ENCODE assay signal across 1 cellular context in genomic region chr19:39390759-39391592, GRCh38.
TF ChIP-seq lines count a peak whose summit lies in the region.

A gene with protein sequence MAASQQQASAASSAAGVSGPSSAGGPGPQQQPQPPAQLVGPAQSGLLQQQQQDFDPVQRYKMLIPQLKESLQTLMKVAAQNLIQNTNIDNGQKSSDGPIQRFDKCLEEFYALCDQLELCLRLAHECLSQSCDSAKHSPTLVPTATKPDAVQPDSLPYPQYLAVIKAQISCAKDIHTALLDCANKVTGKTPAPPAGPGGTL (plus strand): TSS chr19:39391378. CDS start chr19:39391423, 45 bp downstream.
TSS of gene PAF1 (minus strand) at chr19:39391106. CDS start at chr19:39390864, 242 bp downstream.

TF ChIP-seq in HEK293, 187 proteins besides CTCF, POLR2A, EP300 and RAD21 (continued from another document and continues in another):
- peak; percentile 96 for TF ChIP-seq ZBTB11 (tag by site-specific recombination; conservative IDR thresholded peaks at IDR 0.05; ENCODE audit: low read depth)
- peak; percentile 97 for TF ChIP-seq ZNF391 (tag by site-specific recombination; IDR thresholded peaks at IDR 0.05; ENCODE audit: borderline replicate concordance, low read depth)
- TF ChIP-seq ZNF529 (tag by site-specific recombination; IDR thresholded peaks at IDR 0.05; ENCODE audit: insufficient replicate concordance) = no peak
- no peak for TF ChIP-seq ZNF621 (tag by site-specific recombination; IDR thresholded peaks at IDR 0.05)
- TF ChIP-seq ZNF521 (tag by site-specific recombination; IDR thresholded peaks at IDR 0.05) = no peak
- peak; percentile 99 for TF ChIP-seq ZSCAN30 (tag by site-specific recombination; IDR thresholded peaks at IDR 0.05)
- no peak for TF ChIP-seq ZNF292 (tag by site-specific recombination; IDR thresholded peaks at IDR 0.05; ENCODE audit: borderline replicate concordance, low read depth)
- TF ChIP-seq WT1 (tag by site-specific recombination; IDR thresholded peaks at IDR 0.05) = peak; percentile 50; the same call in 1 of the 2 replicates
- peak; percentile 99 for TF ChIP-seq ZEB2 (tag by site-specific recombination; IDR thresholded peaks at IDR 0.05)
- TF ChIP-seq SP7 (tag by site-specific recombination; IDR thresholded peaks at IDR 0.05) = peak; percentile 96
- TF ChIP-seq KLF16 (tag by site-specific recombination; IDR thresholded peaks at IDR 0.05) = peak; percentile 98
- peak; percentile 45; the same call in 1 of the 2 replicates for TF ChIP-seq BCL11A (tag by site-specific recombination; IDR thresholded peaks at IDR 0.05; ENCODE audit: low read depth)
- TF ChIP-seq ZNF26 (tag by site-specific recombination; IDR thresholded peaks at IDR 0.05) = no peak
- no peak for TF ChIP-seq ZNF510 (tag by site-specific recombination; IDR thresholded peaks at IDR 0.05; ENCODE audit: insufficient replicate concordance)
- TF ChIP-seq ZNF768 (tag by site-specific recombination; IDR thresholded peaks at IDR 0.05) = no peak; the same call in 1 of the 2 replicates
- no peak for TF ChIP-seq TCF7L2 (IDR thresholded peaks at IDR 0.05; ENCODE audit: borderline replicate concordance, low read depth, low read length)
- TF ChIP-seq, protein P1, sequence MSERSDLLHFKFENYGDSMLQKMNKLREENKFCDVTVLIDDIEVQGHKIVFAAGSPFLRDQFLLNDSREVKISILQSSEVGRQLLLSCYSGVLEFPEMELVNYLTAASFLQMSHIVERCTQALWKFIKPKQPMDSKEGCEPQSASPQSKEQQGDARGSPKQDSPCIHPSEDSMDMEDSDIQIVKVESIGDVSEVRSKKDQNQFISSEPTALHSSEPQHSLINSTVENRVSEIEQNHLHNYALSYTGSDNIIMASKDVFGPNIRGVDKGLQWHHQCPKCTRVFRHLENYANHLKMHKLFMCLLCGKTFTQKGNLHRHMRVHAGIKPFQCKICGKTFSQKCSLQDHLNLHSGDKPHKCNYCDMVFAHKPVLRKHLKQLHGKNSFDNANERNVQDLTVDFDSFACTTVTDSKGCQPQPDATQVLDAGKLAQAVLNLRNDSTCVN (tag by site-specific recombination; optimal IDR thresholded peaks at IDR 0.05) = peak; percentile 85
- TF ChIP-seq ZFP37 (tag by site-specific recombination; IDR thresholded peaks at IDR 0.05) = peak; percentile 98
- peak; percentile 97 for TF ChIP-seq ZNF2 (tag by site-specific recombination; IDR thresholded peaks at IDR 0.05)
- TF ChIP-seq, protein P2, sequence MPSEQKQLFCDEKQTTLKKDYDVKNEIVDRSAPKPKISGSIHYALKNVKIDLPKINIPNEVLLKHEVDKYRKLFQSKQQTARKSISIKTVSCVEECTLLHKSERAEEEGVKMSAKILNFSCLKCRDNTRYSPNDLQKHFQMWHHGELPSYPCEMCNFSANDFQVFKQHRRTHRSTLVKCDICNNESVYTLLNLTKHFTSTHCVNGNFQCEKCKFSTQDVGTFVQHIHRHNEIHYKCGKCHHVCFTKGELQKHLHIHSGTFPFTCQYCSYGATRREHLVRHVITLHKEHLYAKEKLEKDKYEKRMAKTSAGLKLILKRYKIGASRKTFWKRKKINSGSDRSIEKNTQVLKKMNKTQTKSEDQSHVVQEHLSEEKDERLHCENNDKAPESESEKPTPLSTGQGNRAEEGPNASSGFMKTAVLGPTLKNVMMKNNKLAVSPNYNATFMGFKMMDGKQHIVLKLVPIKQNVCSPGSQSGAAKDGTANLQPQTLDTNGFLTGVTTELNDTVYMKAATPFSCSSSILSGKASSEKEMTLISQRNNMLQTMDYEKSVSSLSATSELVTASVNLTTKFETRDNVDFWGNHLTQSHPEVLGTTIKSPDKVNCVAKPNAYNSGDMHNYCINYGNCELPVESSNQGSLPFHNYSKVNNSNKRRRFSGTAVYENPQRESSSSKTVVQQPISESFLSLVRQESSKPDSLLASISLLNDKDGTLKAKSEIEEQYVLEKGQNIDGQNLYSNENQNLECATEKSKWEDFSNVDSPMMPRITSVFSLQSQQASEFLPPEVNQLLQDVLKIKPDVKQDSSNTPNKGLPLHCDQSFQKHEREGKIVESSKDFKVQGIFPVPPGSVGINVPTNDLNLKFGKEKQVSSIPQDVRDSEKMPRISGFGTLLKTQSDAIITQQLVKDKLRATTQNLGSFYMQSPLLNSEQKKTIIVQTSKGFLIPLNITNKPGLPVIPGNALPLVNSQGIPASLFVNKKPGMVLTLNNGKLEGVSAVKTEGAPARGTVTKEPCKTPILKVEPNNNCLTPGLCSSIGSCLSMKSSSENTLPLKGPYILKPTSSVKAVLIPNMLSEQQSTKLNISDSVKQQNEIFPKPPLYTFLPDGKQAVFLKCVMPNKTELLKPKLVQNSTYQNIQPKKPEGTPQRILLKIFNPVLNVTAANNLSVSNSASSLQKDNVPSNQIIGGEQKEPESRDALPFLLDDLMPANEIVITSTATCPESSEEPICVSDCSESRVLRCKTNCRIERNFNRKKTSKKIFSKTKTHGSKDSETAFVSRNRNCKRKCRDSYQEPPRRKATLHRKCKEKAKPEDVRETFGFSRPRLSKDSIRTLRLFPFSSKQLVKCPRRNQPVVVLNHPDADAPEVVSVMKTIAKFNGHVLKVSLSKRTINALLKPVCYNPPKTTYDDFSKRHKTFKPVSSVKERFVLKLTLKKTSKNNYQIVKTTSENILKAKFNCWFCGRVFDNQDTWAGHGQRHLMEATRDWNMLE (tag by site-specific recombination; conservative IDR thresholded peaks at IDR 0.05; ENCODE audit: low read depth) = peak; percentile 34; the same call in 1 of the 2 replicates
- TF ChIP-seq ZNF274 (IDR thresholded peaks at IDR 0.05; ENCODE audit: low read length) = no peak
- no peak for TF ChIP-seq ZNF274 (tag by site-specific recombination; IDR thresholded peaks at IDR 0.05; ENCODE audit: borderline replicate concordance)
- peak; percentile 84 for TF ChIP-seq ZNF366 (tag by site-specific recombination; conservative IDR thresholded peaks at IDR 0.05)
- 0 out of 2 replicates have a peak, but pooled peaks have one; percentile 17 for TF ChIP-seq RBAK (tag by site-specific recombination; IDR thresholded peaks at IDR 0.05)
- TF ChIP-seq ZBTB17 (tag by site-specific recombination; IDR thresholded peaks at IDR 0.05) = peak; percentile 96
- peak; percentile 96 for TF ChIP-seq PRDM10 (tag by site-specific recombination; IDR thresholded peaks at IDR 0.05)
- TF ChIP-seq ZNF558 (tag by site-specific recombination; IDR thresholded peaks at IDR 0.05) = no peak; the same call in 1 of the 2 replicates
- TF ChIP-seq ZNF76 (tag by site-specific recombination; IDR thresholded peaks at IDR 0.05; ENCODE audit: borderline replicate concordance, low read depth) = peak; percentile 92
- TF ChIP-seq, protein P3, sequence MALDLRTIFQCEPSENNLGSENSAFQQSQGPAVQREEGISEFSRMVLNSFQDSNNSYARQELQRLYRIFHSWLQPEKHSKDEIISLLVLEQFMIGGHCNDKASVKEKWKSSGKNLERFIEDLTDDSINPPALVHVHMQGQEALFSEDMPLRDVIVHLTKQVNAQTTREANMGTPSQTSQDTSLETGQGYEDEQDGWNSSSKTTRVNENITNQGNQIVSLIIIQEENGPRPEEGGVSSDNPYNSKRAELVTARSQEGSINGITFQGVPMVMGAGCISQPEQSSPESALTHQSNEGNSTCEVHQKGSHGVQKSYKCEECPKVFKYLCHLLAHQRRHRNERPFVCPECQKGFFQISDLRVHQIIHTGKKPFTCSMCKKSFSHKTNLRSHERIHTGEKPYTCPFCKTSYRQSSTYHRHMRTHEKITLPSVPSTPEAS (tag by site-specific recombination; IDR thresholded peaks at IDR 0.05) = peak; percentile 53; the same call in 1 of the 2 replicates
- TF ChIP-seq ZNF24 (tag by site-specific recombination; IDR thresholded peaks at IDR 0.05) = peak; percentile 92
- peak; percentile 90 for TF ChIP-seq ZBTB8A (tag by site-specific recombination; IDR thresholded peaks at IDR 0.05)
- TF ChIP-seq ZNF423 (tag by site-specific recombination; IDR thresholded peaks at IDR 0.05) = no peak
- peak; percentile 93 for TF ChIP-seq ZSCAN18 (tag by site-specific recombination; IDR thresholded peaks at IDR 0.05)
- TF ChIP-seq ZNF148 (tag by site-specific recombination; IDR thresholded peaks at IDR 0.05; ENCODE audit: borderline replicate concordance) = peak; percentile 94
- TF ChIP-seq ZNF37A (tag by site-specific recombination; IDR thresholded peaks at IDR 0.05) = no peak
